Comparison of ENCODE assay signal across 24 cellular contexts in genomic region chr10:6231730-6232129, GRCh38.
"Had no signal": no experiment of that assay in that cellular context is flagged by ENCODE, and none has a peak within 500 bp of the region (broad histone marks: within the 10 kb centered on the region; RNA-seq: fewer than 3 reads in every experiment).

No MANE protein-coding gene starts in this region.

- H3K27me3 Mint-ChIP-seq: activated naive CD4-positive, alpha-beta T cell treated with anti-CD3 and anti-CD28 coated beads, Interleukin-2, amount 10 ng/mL, durations not matched to agents 7 days and 5 days; central memory CD8-positive, alpha-beta T cell; stimulated activated naive CD8-positive, alpha-beta T cell treated with anti-CD3 and anti-CD28 coated beads, Interleukin-15, Interleukin-2, amounts not matched to agents 100 ng/mL and 50 ng/mL, for 24 hours had no signal

- H3K36me3 Mint-ChIP-seq: natural killer cell had no signal

- H3K4me1 ChIP-seq: esophagus muscularis mucosa, psoas muscle had no signal

- H3K4me3 Mint-ChIP-seq: activated naive CD4-positive, alpha-beta T cell treated with anti-CD3 and anti-CD28 coated beads, Interleukin-2, amount 10 ng/mL, durations not matched to agents 7 days and 5 days; activated T-cell treated with anti-CD3 and anti-CD28 coated beads, Interleukin-2, amount 50 U/mL, for 4 hours; central memory CD8-positive, alpha-beta T cell; immature natural killer cell; natural killer cell; stimulated activated naive CD8-positive, alpha-beta T cell treated with anti-CD3 and anti-CD28 coated beads, Interleukin-15, Interleukin-2, amounts not matched to agents 100 ng/mL and 50 ng/mL, for 24 hours had no signal

- H3K27ac ChIP-seq: brain microvascular endothelial cell, esophagus muscularis mucosa, hepatocyte, ovary, psoas muscle, right atrium auricular region, tibial nerve, VCaP had no signal

- H3K9me3 ChIP-seq: esophagus muscularis mucosa, ovary, psoas muscle, right atrium auricular region, tibial nerve had no signal

- DNase-seq: activated CD4-positive, alpha-beta T cell treated with anti-CD3 and anti-CD28 coated beads, Interleukin-2, amount 50 U/mL, for 1 hour; activated CD8-positive, alpha-beta memory T cell treated with anti-CD3 and anti-CD28 coated beads for 24 hours; activated CD8-positive, alpha-beta memory T cell treated with anti-CD3 and anti-CD28 coated beads, Interleukin-2, amount 50 U/mL, for 4 hours; activated effector memory CD4-positive, alpha-beta T cell treated with Interleukin-2 at 50 U/mL for 16 hours; activated naive CD4-positive, alpha-beta T cell treated with anti-CD3 and anti-CD28 coated beads, Interleukin-2, amount 10 ng/mL, durations not matched to agents 7 days and 5 days; activated T-cell treated with anti-CD3 and anti-CD28 coated beads, Interleukin-2, amount 50 U/mL, for 4 hours; anterior cingulate cortex; brain microvascular endothelial cell; glutamatergic neuron; immature natural killer cell; left ventricle myocardium superior; midbrain; natural killer cell; ovary; psoas muscle; stimulated activated CD4-positive, alpha-beta T cell treated with anti-CD3 and anti-CD28 coated beads, Interleukin-4, amount 100 ng/mL, for 24 hours had no signal

- H3K4me3 ChIP-seq: esophagus muscularis mucosa, hepatocyte, ovary, psoas muscle, right atrium auricular region, tibial nerve had no signal

- H3K27ac Mint-ChIP-seq: activated naive CD4-positive, alpha-beta T cell treated with anti-CD3 and anti-CD28 coated beads, Interleukin-2, amount 10 ng/mL, durations not matched to agents 7 days and 5 days; immature natural killer cell; natural killer cell; stimulated activated naive CD8-positive, alpha-beta T cell treated with anti-CD3 and anti-CD28 coated beads, Interleukin-15, Interleukin-2, amounts not matched to agents 100 ng/mL and 50 ng/mL, for 24 hours had no signal

- H3K27me3 ChIP-seq: brain microvascular endothelial cell, esophagus muscularis mucosa, hepatocyte, ovary, right atrium auricular region, tibial nerve had no signal

- H3K4me1 Mint-ChIP-seq: central memory CD8-positive, alpha-beta T cell; immature natural killer cell; natural killer cell had no signal

- H3K36me3 ChIP-seq: ovary had no signal

- ATAC-seq: activated CD4-positive, CD25-positive, alpha-beta regulatory T cell treated with anti-CD3 and anti-CD28 coated beads, Interleukin-2, amount 50 U/mL, for 24 hours; left ventricle myocardium superior; psoas muscle had no signal
